ENCODE assay signal across 8 cellular contexts in genomic region chr1:210446479-210446878, GRCh38.
DNase-seq lines count a peak whose midpoint lies in the region; ATAC-seq lines count a peak whose summit lies in the region.

No MANE protein-coding gene starts in this region.

- ATAC-seq in GM19467 (IDR thresholded peaks at IDR 0.05; ENCODE audit: unreplicated experiment), result no peak
- no peak for ATAC-seq in GM19452 (IDR thresholded peaks at IDR 0.05; ENCODE audit: unreplicated experiment)

- DNase-seq in NCI-H748 (lab: John Stamatoyannopoulos, UW; ENCODE audit: unreplicated experiment) (peak; percentile 45), NCI-H748 treated with DMSO at 0.1 percent for 48 hours (lab: John Stamatoyannopoulos, UW) (no peak), RPMI8226 (peak; percentile 21), pons (ENCODE audit: low spot score) (no peak)
- peak; percentile 2 to 63 (median 54) for DNase-seq in activated naive CD4-positive, alpha-beta T cell (lab: John Stamatoyannopoulos, UW)
- DNase-seq in stimulated activated CD4-positive, alpha-beta T cell treated with anti-CD3 and anti-CD28 coated beads, Interleukin-12 subunit alpha, Interleukin-12 subunit beta, amount 100 ng/mL, for 24 hours (ENCODE audit: low read depth in 2 of 2), result peak; percentile 72 to 74

Comparison
In these comparisons a context has a peak if more than half of its experiments do, and no peak if none do; other contexts are left out.
1. DNase-seq: peak in NCI-H748 (single experiment), RPMI8226 (single experiment), activated naive CD4-positive, alpha-beta T cell (4 of 4) and stimulated activated CD4-positive, alpha-beta T cell treated with anti-CD3 and anti-CD28 coated beads, Interleukin-12 subunit alpha, Interleukin-12 subunit beta, amount 100 ng/mL, for 24 hours (2 of 2); none in NCI-H748 treated with DMSO at 0.1 percent for 48 hours (single experiment) and pons (single experiment).